Comparison of ENCODE assay signal across 23 cellular contexts in genomic region chrX:115337735-115338134, GRCh38. TPM values are rescaled to one million over a fixed set of nuclear protein-coding genes. Genes with fewer than 3 reads are reported as not detected.
DNase-seq lines count a peak whose midpoint lies in the region; ATAC-seq and TF ChIP-seq lines count a peak whose summit lies in the region.
"Had no signal": no experiment of that assay in that cellular context is flagged by ENCODE, and none has a peak within 500 bp of the region (broad histone marks: within the 10 kb centered on the region; RNA-seq: fewer than 3 reads in every experiment).

No MANE protein-coding gene starts in this region.

- CTCF ChIA-PET in PC-9 (lab: Charles Lee): interaction anchor here (0.6 kb wide), 1 partner anchor 312 kb away, joined by 3 read pairs; no protein-coding TSS in a partner anchor

- H3K27me3 ChIP-seq in right atrium auricular region (no peaks in the 10 kb centered on the region), uterus (no peaks in the 10 kb centered on the region), PC-9 (ENCODE audit: insufficient read depth, low read depth) (no peaks in the 10 kb centered on the region)
- H3K27me3 ChIP-seq: SJCRH30 had no signal

- POLR2A ChIA-PET in PC-9 (lab: Charles Lee; ENCODE audit: unreplicated experiment): interaction anchor here (0.6 kb wide), 1 partner anchor 277 kb away, joined by 3 read pairs; no protein-coding TSS in a partner anchor

- no peaks in the 10 kb centered on the region for H3K79me2 ChIP-seq in PC-9 (ENCODE audit: low read depth)

- H3K4me2 ChIP-seq in PC-9: no peak overlapping the region

- peak; percentile 18 for ATAC-seq in Right ventricle myocardium superior (ENCODE audit: poor library complexity)
- ATAC-seq: CD8-positive, alpha-beta T cell; HCT116; stimulated activated naive B cell treated with anti-CD40 and anti-IgM and Interleukin-4, amounts not matched to agents 10 μg/mL and 1 μg/mL and 100 μg/mL, for 72 hours had no signal

- H3K36me3 ChIP-seq in right atrium auricular region (no peaks in the 10 kb centered on the region), uterus (no peaks in the 10 kb centered on the region), PC-9 (ENCODE audit: low read depth) (no peaks in the 10 kb centered on the region)
- H3K36me3 ChIP-seq: breast epithelium, SJCRH30, tibial nerve had no signal

- no TSS peak for BruUV-seq in PC-9 (replicated peaks; lab: Mats Ljungman, UMichigan)

- H3K4me1 ChIP-seq in right atrium auricular region (no peaks in the 10 kb centered on the region), uterus (no peaks in the 10 kb centered on the region), PC-9 (replicated peaks; ENCODE audit: insufficient read depth) (no peaks in the 10 kb centered on the region)
- H3K4me1 ChIP-seq: breast epithelium, SJCRH30, tibial nerve had no signal

- H2AFZ ChIP-seq in PC-9: no peak overlapping the region

- H3F3A ChIP-seq in PC-9 (ENCODE audit: insufficient read depth, low read depth): no peaks in the 10 kb centered on the region

- DNase-seq in Right ventricle myocardium superior: no peak
- DNase-seq in right atrium auricular region (ENCODE audit: low spot score): no peak
- DNase-seq in astrocyte of the spinal cord (ENCODE audit: low read depth, low spot score): peak; percentile 55
- peak; percentile 57 to 83 for DNase-seq in foreskin fibroblast
- peak; percentile 61 to 68 for DNase-seq in uterus
- DNase-seq in kidney glomerular epithelial cell (lab: John Stamatoyannopoulos, UW): no peak
- no peak for DNase-seq in GDM1 (lab: John Stamatoyannopoulos, UW)
- DNase-seq in PC-9: no peak
- DNase-seq: activated B cell treated with CpG ODN at 0.5 μM for 24 hours; activated CD4-positive, alpha-beta memory T cell treated with anti-CD3 and anti-CD28 coated beads, Interleukin-2, amount 10 ng/mL, durations not matched to agents 7 days and 5 days; activated T-cell treated with anti-CD3 and anti-CD28 coated beads, Interleukin-2, amount 50 U/mL, for 24 hours; CD8-positive, alpha-beta T cell; DND-41; KG1; NCI-H1092; NCI-H526 treated with DMSO at 0.1 percent for 48 hours; SJCRH30; stimulated activated naive B cell treated with anti-CD40 and anti-IgM and Interleukin-4, amounts not matched to agents 10 μg/mL and 1 μg/mL and 100 μg/mL, for 72 hours had no signal

- in situ Hi-C loops in astrocyte of the spinal cord (cut with HindIII; ENCODE audit: low sequenced_read_pairs): no loop called here

- TF ChIP-seq CTCF in right atrium auricular region (IDR thresholded peaks at IDR 0.05) (no peak), astrocyte of the spinal cord (IDR thresholded peaks at IDR 0.05; ENCODE audit: low read depth, low read length) (no peak), foreskin fibroblast (IDR thresholded peaks at IDR 0.05; ENCODE audit: low read depth, low read length) (no peak), uterus (IDR thresholded peaks at IDR 0.05) (no peak), PC-9 (conservative IDR thresholded peaks at IDR 0.05) (no peak)

- H3K4me3 ChIP-seq in right atrium auricular region: no peak overlapping the region
- no peak overlapping the region for H3K4me3 ChIP-seq in astrocyte of the spinal cord (ENCODE audit: low read depth, low read length)
- no peak overlapping the region for H3K4me3 ChIP-seq in foreskin fibroblast (ENCODE audit: low read depth in 1 of 2, low read length in 2 of 2)
- H3K4me3 ChIP-seq in uterus: no peak overlapping the region
- H3K4me3 ChIP-seq in PC-9: no peak overlapping the region
- H3K4me3 ChIP-seq: breast epithelium, SJCRH30, tibial nerve had no signal

- H3K9me2 ChIP-seq in PC-9 (ENCODE audit: insufficient read depth): no peaks in the 10 kb centered on the region

- no peaks in the 10 kb centered on the region for H4K20me1 ChIP-seq in PC-9 (ENCODE audit: insufficient read depth)

- intact Hi-C loops in Right ventricle myocardium superior (cut with DNase I) (no loop called here), uterus (cut with DNase I; ENCODE audit: low total_unique reads) (no loop called here), PC-9 (cut with micrococcal nuclease; ENCODE audit: unreplicated experiment) (no loop called here)

- H3K9me3 ChIP-seq in right atrium auricular region (no peaks in the 10 kb centered on the region), uterus (no peaks in the 10 kb centered on the region), PC-9 (ENCODE audit: insufficient read depth, low read depth) (no peaks in the 10 kb centered on the region)
- H3K9me3 ChIP-seq: breast epithelium, tibial nerve had no signal

- TF ChIP-seq POLR2A in uterus (IDR thresholded peaks at IDR 0.05): no peak

- H3K27ac ChIP-seq in right atrium auricular region (no peak overlapping the region), uterus (peak overlapping the region; percentile 73 to 77), PC-9 (no peak overlapping the region)
- H3K27ac ChIP-seq: SJCRH30 had no signal

RNA-seq across cellular contexts. Expression of gene LUZP4, which starts 48.2 kb away (rescaled TPM):
- total RNA-seq in Right ventricle myocardium superior (not detected), right atrium auricular region (not detected), uterus (not detected), PC-9 (2021) (not detected in 2 replicates)
- total RNA-seq: activated B cell treated with CpG ODN at 0.5 μM for 24 hours; activated CD4-positive, alpha-beta memory T cell treated with anti-CD3 and anti-CD28 coated beads, Interleukin-2, amount 10 ng/mL, durations not matched to agents 7 days and 5 days; breast epithelium; CD8-positive, alpha-beta T cell; kidney epithelial cell; neural crest cell; SJCRH30; tibial nerve had no signal

Comparison
In these comparisons a context has a peak if more than half of its experiments do, and no peak if none do; other contexts are left out.
1. DNase-seq: peak in astrocyte of the spinal cord (single experiment), foreskin fibroblast (2 of 2) and uterus (2 of 2); none in Right ventricle myocardium superior (single experiment), right atrium auricular region (single experiment), kidney glomerular epithelial cell (single experiment), GDM1 (single experiment) and PC-9 (0 of 2).
2. H3K27ac ChIP-seq: peak in uterus (2 of 2); none in right atrium auricular region (0 of 2) and PC-9 (single experiment).